8 cellular contexts compared by ENCODE assay signal in the genomic region with DNA sequence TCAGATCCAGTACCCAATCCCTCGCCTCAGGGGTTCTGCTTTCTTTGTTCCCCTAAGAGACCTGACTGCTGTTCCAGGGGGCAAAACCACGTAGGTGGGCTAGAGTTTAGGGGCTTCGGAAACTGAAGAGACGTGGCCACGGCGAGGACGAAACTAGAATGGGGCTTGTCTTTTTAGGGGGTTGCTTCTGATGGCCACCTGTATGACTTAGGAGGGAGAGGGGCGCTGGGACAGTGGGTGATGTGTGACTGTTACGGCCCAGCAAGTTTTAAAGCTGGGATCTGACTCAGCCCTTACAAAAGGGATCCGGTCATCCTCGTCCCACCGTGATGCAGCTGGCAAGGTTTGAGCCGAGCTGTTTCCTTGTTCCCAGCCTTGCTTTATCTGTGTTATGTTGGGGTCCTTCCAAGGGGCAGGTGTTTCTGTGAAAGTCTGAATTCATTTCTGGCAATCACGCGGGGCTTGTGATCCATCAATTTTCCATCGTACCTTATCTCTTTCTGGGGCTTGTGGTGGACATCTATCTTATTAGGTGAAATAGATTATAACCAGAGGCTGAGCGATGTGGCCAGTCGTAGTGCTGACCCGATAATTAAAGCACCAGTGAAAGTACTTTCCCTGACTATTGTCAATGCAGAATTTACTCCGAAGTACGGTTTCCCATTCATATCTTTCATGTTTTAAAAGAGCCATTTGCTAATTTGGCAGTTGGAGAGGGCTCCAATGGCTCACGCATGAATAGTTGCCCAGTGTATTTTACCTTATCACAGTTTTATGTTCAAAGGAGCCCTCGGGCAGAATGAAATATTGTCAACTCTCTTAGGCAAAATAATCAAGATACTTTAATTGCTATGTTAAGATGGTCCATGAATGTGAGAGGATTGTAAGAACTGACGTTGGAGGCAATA.
DNase-seq lines count a peak whose midpoint lies in the region; ATAC-seq and TF ChIP-seq lines count a peak whose summit lies in the region.

No MANE protein-coding gene starts in this region.

- TF ChIP-seq CTCF in OCI-LY3 (IDR thresholded peaks at IDR 0.05; ENCODE audit: low read depth, low read length) (no peak), epithelial cell of esophagus (IDR thresholded peaks at IDR 0.05; ENCODE audit: insufficient read depth, low read depth, low read length, missing control alignments) (no peak)

- DNase-seq in epithelial cell of esophagus (ENCODE audit: low read depth) (peak; percentile 72), putamen (ENCODE audit: low spot score) (no peak)

- H2AFZ ChIP-seq in OCI-LY3 (ENCODE audit: low read depth, low read length), result peak overlapping the region; percentile 60; the same call in 1 of the 2 replicates

- H3K4me1 ChIP-seq in ES-I3 (ENCODE audit: insufficient read depth, low read length) (peaks cover 4% of the 10 kb centered on the region), OCI-LY3 (ENCODE audit: low read length) (peaks cover 38% of the 10 kb centered on the region), muscle layer of duodenum (ENCODE audit: control insufficient read depth in 1 of 2, insufficient read depth in 2 of 2, low read length in 2 of 2) (peaks cover 0 to 14% of the 10 kb centered on the region in 2 donors)

- peak overlapping the region; percentile 49 for H3K27ac ChIP-seq in OCI-LY3 (ENCODE audit: low read length)
- peak overlapping the region; percentile 61 for H3K27ac ChIP-seq in muscle layer of duodenum (ENCODE audit: low read length)

- H3K9ac ChIP-seq in ES-I3 (ENCODE audit: low read depth, low read length) (peak overlapping the region; percentile 50), OCI-LY3 (ENCODE audit: low read length) (peak overlapping the region; percentile 91)

- H4K20me1 ChIP-seq in OCI-LY3 (ENCODE audit: insufficient read depth, low read length), result no peaks in the 10 kb centered on the region

- H3K79me2 ChIP-seq in OCI-LY3 (ENCODE audit: low read length), result peaks cover 69% of the 10 kb centered on the region

- peak overlapping the region; percentile 87 for H3K4me3 ChIP-seq in OCI-LY3 (ENCODE audit: low read length)
- H3K4me3 ChIP-seq in epithelial cell of esophagus (ENCODE audit: low read length), result peak overlapping the region; percentile 99
- peak overlapping the region; percentile 64 to 77 for H3K4me3 ChIP-seq in muscle layer of duodenum (ENCODE audit: low read depth in 1 of 2, low read length in 2 of 2)

- peak overlapping the region; percentile 92 for H3K4me2 ChIP-seq in OCI-LY3 (ENCODE audit: low read length)

- H3K9me3 ChIP-seq in ES-I3 (ENCODE audit: control insufficient read depth, insufficient read depth, low read length) (no peaks in the 10 kb centered on the region), OCI-LY3 (ENCODE audit: insufficient read depth, low read length) (peaks cover 5% of the 10 kb centered on the region; the same call in 1 of the 2 replicates), muscle layer of duodenum (ENCODE audit: control insufficient read depth in 1 of 2, low read length in 2 of 2) (no peaks in the 10 kb centered on the region)

- H3K36me3 ChIP-seq in ES-I3 (ENCODE audit: insufficient read depth, low read length) (no peaks in the 10 kb centered on the region), OCI-LY3 (replicated peaks; ENCODE audit: low read depth, low read length) (peaks cover 7% of the 10 kb centered on the region), muscle layer of duodenum (ENCODE audit: control insufficient read depth in 1 of 2, insufficient read depth in 2 of 2, low read length in 2 of 2) (no peaks in the 10 kb centered on the region)

- H3K27me3 ChIP-seq in OCI-LY3 (ENCODE audit: low read depth, low read length), result no peaks in the 10 kb centered on the region
- no peaks in the 10 kb centered on the region for H3K27me3 ChIP-seq in muscle layer of duodenum (ENCODE audit: low read depth, low read length)

- ATAC-seq in HG03460 (IDR thresholded peaks at IDR 0.05; ENCODE audit: unreplicated experiment) (no peak), GM21717 (IDR thresholded peaks at IDR 0.05; ENCODE audit: unreplicated experiment) (no peak), GM21447 (IDR thresholded peaks at IDR 0.05; ENCODE audit: unreplicated experiment) (no peak)
